ENCODE assay signal across 9 cellular contexts in the genomic region with DNA sequence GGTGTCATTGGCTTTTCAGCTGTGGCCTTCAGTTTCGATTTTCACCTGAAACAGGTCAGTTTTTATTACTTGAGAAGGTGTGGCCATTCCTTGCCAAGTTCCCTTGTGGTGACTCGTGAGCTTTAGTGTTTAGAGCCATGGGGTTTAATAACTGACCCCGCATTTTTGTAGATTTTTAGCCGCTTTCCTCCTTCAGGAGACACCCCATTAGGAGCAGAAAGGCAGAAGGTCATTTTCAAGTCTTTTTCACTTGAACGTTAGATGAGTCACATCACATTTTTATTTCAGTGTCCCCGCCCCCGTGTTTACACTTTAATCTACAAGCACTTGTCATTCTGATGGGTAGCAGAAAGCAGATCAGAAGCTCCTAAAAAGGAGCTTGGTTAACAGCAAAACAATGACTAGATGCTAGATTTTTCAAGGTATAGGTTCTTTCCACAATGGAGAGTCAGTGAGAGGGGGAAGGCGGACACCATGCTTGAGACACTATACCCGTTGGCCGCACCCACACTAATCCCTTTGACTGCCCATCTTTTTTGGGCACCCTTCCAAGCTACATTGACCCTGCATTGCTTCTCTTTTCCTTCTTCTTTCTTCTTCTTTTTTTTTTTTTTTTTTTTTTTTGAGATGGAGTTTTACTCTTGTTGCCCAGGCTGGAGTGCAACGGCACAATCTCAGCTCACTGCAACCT.
DNase-seq lines count a peak whose midpoint lies in the region; ATAC-seq, FAIRE-seq and TF ChIP-seq lines count a peak whose summit lies in the region.
"Had no signal": no experiment of that assay in that cellular context is flagged by ENCODE, and none has a peak within 500 bp of the region (broad histone marks: within the 10 kb centered on the region; RNA-seq: fewer than 3 reads in every experiment).

No MANE protein-coding gene starts in this region.

- no peak overlapping the region for H3K18ac ChIP-seq in H9 (ENCODE audit: insufficient read length, low read depth, low read length)

- H3K9ac ChIP-seq in SK-N-SH (no peak overlapping the region), H9 (ENCODE audit: extremely low read depth, insufficient read length, low read length) (no peak overlapping the region)

- H4K91ac ChIP-seq in H9 (ENCODE audit: insufficient read length, low read depth, low read length): no peak overlapping the region

- H3F3A ChIP-seq in SK-N-SH (replicated peaks; ENCODE audit: insufficient read depth): peaks cover 21% of the 10 kb centered on the region

- DNase-seq in HFF-Myc (ENCODE audit: extremely low read depth, low read depth): peak; percentile 50
- DNase-seq in SK-N-SH: no peak
- DNase-seq in fibroblast of the aortic adventitia (ENCODE audit: low read depth): peak; percentile 62
- peak; percentile 73 for DNase-seq in small intestine
- no peak for DNase-seq in H9
- no peak for DNase-seq in NCI-H1417 treated with DMSO at 0.1 percent for 48 hours (lab: John Stamatoyannopoulos, UW)
- DNase-seq in NCI-H82 (lab: John Stamatoyannopoulos, UW): no peak
- DNase-seq: stimulated activated CD4-positive, alpha-beta T cell treated with anti-CD3 and anti-CD28 coated beads, Interleukin-12 subunit alpha, Interleukin-12 subunit beta, amount 100 ng/mL, for 4 hours had no signal

- H3K4me2 ChIP-seq in SK-N-SH (no peak overlapping the region), H9 (ENCODE audit: insufficient read depth, insufficient read length, low read length) (no peak overlapping the region)

- CTCF ChIA-PET in SK-N-SH (lab: Yijun Ruan, JAX): interaction anchor here (1.0 to 3.9 kb wide), 2 partner anchors 17 to 25 kb away, joined by 3 to 12 read pairs; no protein-coding TSS in a partner anchor

- no peak overlapping the region for H2BK5ac ChIP-seq in H9 (ENCODE audit: insufficient read length, low read length)

- H4K8ac ChIP-seq in H9 (replicated peaks; ENCODE audit: insufficient read length, low read depth, low read length): no peak overlapping the region

- H3T11ph ChIP-seq in H9 (ENCODE audit: low read length): no peak overlapping the region

- H3K56ac ChIP-seq in H9 (ENCODE audit: insufficient read length, low read depth, low read length): no peak overlapping the region

- H2AK5ac ChIP-seq in H9 (ENCODE audit: insufficient read length, low read length): no peak overlapping the region

- TF ChIP-seq CTCF in HFF-Myc (IDR thresholded peaks at IDR 0.05; ENCODE audit: low read depth, low read length, missing control alignments) (no peak), SK-N-SH (IDR thresholded peaks at IDR 0.05) (no peak), fibroblast of the aortic adventitia (IDR thresholded peaks at IDR 0.05; ENCODE audit: insufficient read depth, low read length) (no peak), H9 (conservative IDR thresholded peaks at IDR 0.05) (no peak)

- peaks cover 26 to 40% of the 10 kb centered on the region in 2 experiments for H3K4me1 ChIP-seq in SK-N-SH (ENCODE audit: control insufficient read depth in 1 of 2, insufficient read depth in 2 of 2, low read depth in 1 of 2, low read length in 1 of 2)
- peaks cover 0 to 19% of the 10 kb centered on the region in 2 donors for H3K4me1 ChIP-seq in small intestine (ENCODE audit: control insufficient read depth in 2 of 2, insufficient read depth in 1 of 2, low read depth in 1 of 2, low read length in 1 of 2)
- no peaks in the 10 kb centered on the region for H3K4me1 ChIP-seq in H9 (ENCODE audit: insufficient read depth, low read length)

- H3K36me3 Mint-ChIP-seq in H9 (ENCODE audit: insufficient read depth in 1 of 3, low read depth in 3 of 3): peaks cover 17 to 54% (median 46%) of the 10 kb centered on the region in 3 experiments

- no peaks in the 10 kb centered on the region for H3K79me1 ChIP-seq in H9 (ENCODE audit: insufficient read depth, low read depth, low read length, poor library complexity, severe bottlenecking)

- 77% methylated on average over 11 of the region's 11 CpGs for WGBS in SK-N-SH (ENCODE audit: low lambda C conversion rate)
- 34 to 56% (median 45%) methylated on average over 11 of the region's 11 CpGs for WGBS in small intestine, 3 donors
- no CpG with 5 or more reads among the region's 11 CpGs for WGBS in H9 (ENCODE audit: extremely low coverage, insufficient read length, low lambda C conversion rate)

- no peaks in the 10 kb centered on the region for H3K9me3 ChIP-seq in SK-N-SH
- H3K9me3 ChIP-seq in small intestine (ENCODE audit: control insufficient read depth, low read depth): no peaks in the 10 kb centered on the region
- H3K9me3 ChIP-seq in H9 (ENCODE audit: control insufficient read depth, low read depth, low read length): no peaks in the 10 kb centered on the region

- no peak overlapping the region for H2BK20ac ChIP-seq in H9 (ENCODE audit: low read depth, low read length, poor library complexity, severe bottlenecking)

- H3K27ac Mint-ChIP-seq in H9: peak overlapping the region in 1 of 3 experiments; percentile 3; a peak in 1 of 7 replicates

- FAIRE-seq in small intestine (lab: Jason Lieb, UNC): no peak

- H3K4ac ChIP-seq in H9 (ENCODE audit: low read depth, low read length): no peak overlapping the region

- H3K9me2 ChIP-seq in SK-N-SH: no peaks in the 10 kb centered on the region

- no peak overlapping the region for H2BK12ac ChIP-seq in H9 (ENCODE audit: insufficient read length, low read depth, low read length)

- H4K20me1 ChIP-seq in SK-N-SH (ENCODE audit: insufficient read depth) (no peaks in the 10 kb centered on the region), H9 (ENCODE audit: control insufficient read depth, insufficient read depth, insufficient read length) (no peaks in the 10 kb centered on the region)

- no peaks in the 10 kb centered on the region for H3K23me2 ChIP-seq in H9 (ENCODE audit: insufficient read length, low read depth, low read length, poor library complexity, severe bottlenecking)

- no peak overlapping the region for H2BK15ac ChIP-seq in H9 (ENCODE audit: low read depth, low read length)

- H3K4me3 Mint-ChIP-seq in H9: no peak overlapping the region

- TF ChIP-seq RAD21 in SK-N-SH (IDR thresholded peaks at IDR 0.05; ENCODE audit: low read length): no peak

- H3K79me2 ChIP-seq in SK-N-SH (ENCODE audit: insufficient read depth) (peaks cover 6% of the 10 kb centered on the region; the same call in 1 of the 2 replicates), H9 (ENCODE audit: insufficient read depth, low read length) (no peaks in the 10 kb centered on the region)

- no peak overlapping the region for H3K14ac ChIP-seq in H9 (ENCODE audit: insufficient read depth, low read length)

- H2BK120ac ChIP-seq in H9 (ENCODE audit: low read depth, low read length, poor library complexity, severe bottlenecking): no peak overlapping the region

- H3K23ac ChIP-seq in H9 (ENCODE audit: insufficient read length, low read depth, low read length): no peak overlapping the region

- H3K27me3 Mint-ChIP-seq in H9 (ENCODE audit: low read depth): no peaks in the 10 kb centered on the region

- TF ChIP-seq EP300 in SK-N-SH (IDR thresholded peaks at IDR 0.05; ENCODE audit: borderline replicate concordance in 1 of 2, low read depth in 1 of 2, low read length in 1 of 2): no peak

- H3K4me3 ChIP-seq in HFF-Myc (replicated peaks; ENCODE audit: low read depth, low read length) (no peak overlapping the region), SK-N-SH (ENCODE audit: low read depth in 2 of 2, low read length in 1 of 2) (no peak overlapping the region), fibroblast of the aortic adventitia (ENCODE audit: low read depth, low read length) (no peak overlapping the region), small intestine (ENCODE audit: low read depth in 1 of 2, low read length in 2 of 2) (no peak overlapping the region)

- no peak overlapping the region for H4K5ac ChIP-seq in H9 (ENCODE audit: insufficient read length, low read depth, low read length)

- no peaks in the 10 kb centered on the region for H3K27me3 ChIP-seq in SK-N-SH (ENCODE audit: insufficient read depth)
- H3K27me3 ChIP-seq in small intestine (ENCODE audit: control insufficient read depth in 2 of 2, insufficient read depth in 2 of 2, low read length in 2 of 2): no peaks in the 10 kb centered on the region
- no peaks in the 10 kb centered on the region for H3K27me3 ChIP-seq in H9 (ENCODE audit: insufficient read depth, low read length)

- POLR2A ChIA-PET in SK-N-SH (lab: Yijun Ruan, JAX): interaction anchor here (0.6 to 1.1 kb wide), 3 partner anchors 17 to 647 kb away, joined by 3 read pairs; no protein-coding TSS in a partner anchor

- ATAC-seq in HG02759 (IDR thresholded peaks at IDR 0.05; ENCODE audit: unreplicated experiment): no peak

- H3K36me3 ChIP-seq in SK-N-SH (replicated peaks in 1 of 2; ENCODE audit: control insufficient read depth in 1 of 2, insufficient read depth in 2 of 2, low read length in 1 of 2) (peaks cover 50 to 51% of the 10 kb centered on the region in 2 experiments), small intestine (ENCODE audit: control insufficient read depth in 2 of 2, insufficient read depth in 2 of 2, low read length in 2 of 2) (peaks cover 0 to 5% of the 10 kb centered on the region in 2 donors)

- H2AFZ ChIP-seq in SK-N-SH (ENCODE audit: low read depth): no peak overlapping the region
- no peak overlapping the region for H2AFZ ChIP-seq in H9 (ENCODE audit: low read length)

- peak overlapping the region in 1 of 2 experiments; percentile 94; a peak in 2 of 4 replicates for H3K27ac ChIP-seq in SK-N-SH (ENCODE audit: low read depth in 2 of 2, low read length in 1 of 2)
- peak overlapping the region; percentile 24 to 85 for H3K27ac ChIP-seq in small intestine (ENCODE audit: low read depth in 1 of 2, low read length in 1 of 2)
- no peak overlapping the region for H3K27ac ChIP-seq in H9 (ENCODE audit: insufficient read length, low read depth, low read length)

- no peaks in the 10 kb centered on the region for H3K9me3 Mint-ChIP-seq in H9

- peaks cover 18 to 19% of the 10 kb centered on the region in 2 experiments for H3K4me1 Mint-ChIP-seq in H9

TF ChIP-seq in SK-N-SH, 30 proteins besides CTCF, POLR2A, EP300 and RAD21 (continues in another document):
- no peak for TF ChIP-seq EZH2phosphoT487 (IDR thresholded peaks at IDR 0.05; ENCODE audit: borderline replicate concordance, low read depth)
- no peak for TF ChIP-seq FOXJ3 (CRISPR knock-in tag; IDR thresholded peaks at IDR 0.05)
- TF ChIP-seq, protein P1, sequence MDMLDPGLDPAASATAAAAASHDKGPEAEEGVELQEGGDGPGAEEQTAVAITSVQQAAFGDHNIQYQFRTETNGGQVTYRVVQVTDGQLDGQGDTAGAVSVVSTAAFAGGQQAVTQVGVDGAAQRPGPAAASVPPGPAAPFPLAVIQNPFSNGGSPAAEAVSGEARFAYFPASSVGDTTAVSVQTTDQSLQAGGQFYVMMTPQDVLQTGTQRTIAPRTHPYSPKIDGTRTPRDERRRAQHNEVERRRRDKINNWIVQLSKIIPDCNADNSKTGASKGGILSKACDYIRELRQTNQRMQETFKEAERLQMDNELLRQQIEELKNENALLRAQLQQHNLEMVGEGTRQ (IDR thresholded peaks at IDR 0.05; ENCODE audit: borderline replicate concordance, low read depth, low read length): no peak
- TF ChIP-seq JUND (IDR thresholded peaks at IDR 0.05): no peak

Comparison
In these comparisons a context has a peak if more than half of its experiments do, and no peak if none do; other contexts are left out.
1. DNase-seq: peak in HFF-Myc (single experiment), fibroblast of the aortic adventitia (single experiment) and small intestine (single experiment); none in SK-N-SH (single experiment), H9 (single experiment), NCI-H1417 treated with DMSO at 0.1 percent for 48 hours (single experiment) and NCI-H82 (single experiment).